9 cellular contexts compared by ENCODE assay signal in genomic region chr9:36091028-36091953, GRCh38. TPM values are rescaled to one million over a fixed set of nuclear protein-coding genes. Genes with fewer than 3 reads are reported as not detected.
DNase-seq lines count a peak whose midpoint lies in the region; ATAC-seq, FAIRE-seq and TF ChIP-seq lines count a peak whose summit lies in the region.
"Had no signal": no experiment of that assay in that cellular context is flagged by ENCODE, and none has a peak within 500 bp of the region (broad histone marks: within the 10 kb centered on the region; RNA-seq: fewer than 3 reads in every experiment).

No MANE protein-coding gene starts in this region.

- H2AFZ ChIP-seq in HepG2 (ENCODE audit: low read length) = no peak overlapping the region

- peak overlapping the region; percentile 53 for H3K4me2 ChIP-seq in HepG2 (ENCODE audit: low read depth, low read length)

- FAIRE-seq in HepG2 (lab: Jason Lieb, UNC) = peak; percentile 48

- H3K4me1 ChIP-seq in HepG2 (ENCODE audit: insufficient read depth, low read length) = peaks cover 33% of the 10 kb centered on the region

- H4K20me1 ChIP-seq in HepG2 (ENCODE audit: insufficient read depth, low read length) = no peaks in the 10 kb centered on the region

- intact Hi-C loops in HepG2 (cut with micrococcal nuclease; ENCODE audit: unreplicated experiment) = no loop called here

- H3K4me3 ChIP-seq in AG04450 (ENCODE audit: low read depth, low read length) (no peak overlapping the region; the same call in 1 of the 2 replicates), astrocyte of the cerebellum (ENCODE audit: low read depth, low read length) (no peak overlapping the region), HepG2 (replicated peaks in 1 of 3; ENCODE audit: insufficient read depth in 1 of 3, low read depth in 2 of 3, low read length in 3 of 3) (no peak overlapping the region; a peak in 2 of 6 replicates), WERI-Rb-1 (ENCODE audit: low read depth, low read length) (no peak overlapping the region)

- in situ Hi-C loops in astrocyte of the cerebellum (cut with HindIII; ENCODE audit: low sequenced_read_pairs) (no loop called here), HepG2 (cut with HindIII; ENCODE audit: extremely low pct_ligation_motif_present, low pct_unique_long_range_greater_than_20kb) (no loop called here)

- 5% methylated on average over 8 of the region's 8 CpGs for WGBS in HepG2 (ENCODE audit: low lambda C conversion rate)

- H3K9me3 ChIP-seq in AG04450 (ENCODE audit: control insufficient read depth, insufficient read depth, low read length) (no peaks in the 10 kb centered on the region), HepG2 (ENCODE audit: low read length) (no peaks in the 10 kb centered on the region), WERI-Rb-1 (ENCODE audit: severe bottlenecking) (no peaks in the 10 kb centered on the region)

- peak; percentile 22; the same call in 1 of the 2 replicates for TF ChIP-seq CTCF in AG04450 (IDR thresholded peaks at IDR 0.05; ENCODE audit: low read depth, low read length)
- TF ChIP-seq CTCF in astrocyte of the cerebellum (IDR thresholded peaks at IDR 0.05; ENCODE audit: low read depth, low read length, missing control alignments) = no peak
- no peak for TF ChIP-seq CTCF in HepG2 (CRISPR knock-in tag; IDR thresholded peaks at IDR 0.05)
- no peak for TF ChIP-seq CTCF in WERI-Rb-1 (IDR thresholded peaks at IDR 0.05; ENCODE audit: low read depth, low read length)

- TSS peak; percentile 60 for BruUV-seq in HepG2 (replicated peaks; lab: Mats Ljungman, UMichigan)

- DNase-seq in AG04450 (ENCODE audit: low read depth, low spot score) = peak; percentile 78
- peak; percentile 76 for DNase-seq in HS-27A (ENCODE audit: low read depth)
- peak; percentile 70 for DNase-seq in astrocyte of the cerebellum (ENCODE audit: low read depth)
- peak; percentile 63 for DNase-seq in HepG2 (ENCODE audit: low spot score)
- no peak for DNase-seq in foreskin melanocyte
- no peak for DNase-seq in WERI-Rb-1
- DNase-seq: SHP77 treated with DMSO at 0.1 percent for 48 hours had no signal

- ATAC-seq in HepG2 = peak; percentile 87
- no peak for ATAC-seq in GM21786 (IDR thresholded peaks at IDR 0.05; ENCODE audit: unreplicated experiment)
- no peak for ATAC-seq in HG02642 (IDR thresholded peaks at IDR 0.05; ENCODE audit: poor library complexity, unreplicated experiment)

- no peak for TF ChIP-seq RAD21 in HepG2 (CRISPR knock-in tag; IDR thresholded peaks at IDR 0.05)

- H3K27me3 ChIP-seq in AG04450 (ENCODE audit: control insufficient read depth, insufficient read depth, low read length) = no peaks in the 10 kb centered on the region
- H3K27me3 ChIP-seq in HepG2 (ENCODE audit: control insufficient read depth in 1 of 2, insufficient read depth in 2 of 2, low read length in 2 of 2) = no peaks in the 10 kb centered on the region
- no peaks in the 10 kb centered on the region for H3K27me3 ChIP-seq in WERI-Rb-1 (ENCODE audit: insufficient read depth, low read depth, severe bottlenecking)

- H3K36me3 ChIP-seq in HepG2 (replicated peaks in 1 of 2; ENCODE audit: control insufficient read depth in 1 of 2, insufficient read depth in 2 of 2, low read length in 2 of 2) = no peaks in the 10 kb centered on the region
- no peaks in the 10 kb centered on the region for H3K36me3 ChIP-seq in WERI-Rb-1

- no peaks in the 10 kb centered on the region for H3K79me2 ChIP-seq in HepG2 (ENCODE audit: insufficient read depth, low read length)

- CTCF ChIA-PET in AG04450 (lab: Charles Lee) = interaction anchor here (1.0 to 1.2 kb wide), 3 partner anchors 12 to 146 kb away, joined by 3 to 7 read pairs (median 6); no protein-coding TSS in a partner anchor
- CTCF ChIA-PET in HepG2 (lab: Yijun Ruan, JAX; ENCODE audit: low intra/inter-chr PET ratio, low total read pairs) = no interaction called here

- no peak for TF ChIP-seq POLR2A in HepG2 (IDR thresholded peaks at IDR 0.05; ENCODE audit: insufficient read depth in 1 of 2, low read depth in 2 of 2, low read length in 2 of 2)

- H3K9ac ChIP-seq in HepG2 (ENCODE audit: insufficient read depth, low read depth, low read length) = no peak overlapping the region

- POLR2A ChIA-PET in AG04450 (lab: Yijun Ruan, JAX) = interaction anchor here (0.5 to 2.5 kb wide), 2 partner anchors 11 to 19 kb away, joined by 6 to 14 read pairs; no protein-coding TSS in a partner anchor
- POLR2A ChIA-PET in HepG2 (lab: Yijun Ruan, JAX) = no interaction called here

- H3K27ac ChIP-seq in AG04450 (ENCODE audit: low read depth, low read length) = peak overlapping the region; percentile 98
- H3K27ac ChIP-seq in HepG2 (ENCODE audit: extremely low read length, insufficient read depth, low read length) = peak overlapping the region; percentile 53
- no peak overlapping the region for H3K27ac ChIP-seq in WERI-Rb-1

- TF ChIP-seq EP300 in HepG2 (IDR thresholded peaks at IDR 0.05; ENCODE audit: low read depth in 2 of 2, low read length in 2 of 2) (no peak), HepG2 (CRISPR knock-in tag; IDR thresholded peaks at IDR 0.05; ENCODE audit: borderline replicate concordance) (no peak)

TF ChIP-seq in HepG2, 621 proteins besides CTCF, POLR2A, EP300 and RAD21 (continues in another document):
- TF ChIP-seq NR0B2 (CRISPR knock-in tag; IDR thresholded peaks at IDR 0.05) = no peak

RNA-seq across cellular contexts. Expression of gene GLIPR2, which starts 45.2 kb away (rescaled TPM):
- 108 and 115 TPM in 2 replicates for polyA plus RNA-seq in AG04450 (2011; rRNA removed)
- 66.4 and 70.8 TPM in 2 replicates for polyA minus RNA-seq in AG04450 (2011; rRNA and poly(A)+ RNA removed)
- 0.27 and 0.42 TPM in 2 replicates for total RNA-seq in HepG2 (2016; rRNA removed; fragmentation: Illumina TruSeq; extraction: Trizol)
- total RNA-seq in HepG2 (2016; cell fraction: cytosol; rRNA removed; fragmentation: Illumina TruSeq; extraction: Trizol; ENCODE audit: low read depth) = not detected in 2 replicates
- 0.50 and 0.52 TPM in 2 replicates for total RNA-seq in HepG2 (2016; cell fraction: insoluble cytoplasmic fraction; rRNA removed; fragmentation: Illumina TruSeq; extraction: Trizol)
- 0.21 and 0.40 TPM in 2 replicates for total RNA-seq in HepG2 (2016; cell fraction: membrane; rRNA removed; fragmentation: Illumina TruSeq; extraction: Trizol)
- total RNA-seq in HepG2 (2016; cell fraction: nucleus; rRNA removed; fragmentation: Illumina TruSeq; extraction: Trizol) = 0.19 TPM in 1 of 2 replicates, not detected in the other
- polyA plus RNA-seq in HepG2 (2011; rRNA removed) = 0.08 and 0.29 TPM in 2 replicates
- 0.07 and 0.22 TPM in 2 replicates for polyA plus RNA-seq in HepG2 (2011; cell fraction: cytosol; rRNA removed)
- 0.07 TPM in 1 of 2 replicates, not detected in the other for polyA plus RNA-seq in HepG2 (2011; cell fraction: nucleus; rRNA removed)
- 0.21 TPM in 1 of 2 replicates, not detected in the other for polyA plus RNA-seq in HepG2 (2012)
- polyA plus RNA-seq in HepG2 (2016; cell fraction: cytosol; fragmentation: Illumina TruSeq; extraction: Trizol; ENCODE audit: low read depth) = 0.07 and 0.14 TPM in 2 replicates
- polyA plus RNA-seq in HepG2 (2016; cell fraction: insoluble cytoplasmic fraction; fragmentation: Illumina TruSeq; extraction: Trizol; ENCODE audit: low read depth) = 0.35 and 0.75 TPM in 2 replicates
- 0.18 and 0.30 TPM in 2 replicates for polyA plus RNA-seq in HepG2 (2016; cell fraction: membrane; fragmentation: Illumina TruSeq; extraction: Trizol; ENCODE audit: low read depth)
- polyA plus RNA-seq in HepG2 (2016; cell fraction: nucleus; fragmentation: Illumina TruSeq; extraction: Trizol; ENCODE audit: insufficient read depth, low read depth) = 0.25 and 0.44 TPM in 2 replicates
- 0.23 TPM in 1 of 2 replicates, not detected in the other for polyA minus RNA-seq in HepG2 (2011; rRNA and poly(A)+ RNA removed; ENCODE audit: low replicate concordance)
- polyA minus RNA-seq in HepG2 (2011; cell fraction: cytosol; rRNA and poly(A)+ RNA removed) = not detected in 2 replicates
- polyA minus RNA-seq in HepG2 (2011; cell fraction: nucleus; rRNA and poly(A)+ RNA removed) = not detected in 2 replicates

RNA-seq across cellular contexts. Expression of gene RECK, which starts 54.6 kb away (rescaled TPM):
- polyA plus RNA-seq in AG04450 (2011; rRNA removed) = 103 and 112 TPM in 2 replicates
- polyA minus RNA-seq in AG04450 (2011; rRNA and poly(A)+ RNA removed) = 62.4 and 62.8 TPM in 2 replicates
- 2.3 and 3.1 TPM in 2 replicates for total RNA-seq in HepG2 (2016; rRNA removed; fragmentation: Illumina TruSeq; extraction: Trizol)
- 2.0 and 3.0 TPM in 2 replicates for total RNA-seq in HepG2 (2016; cell fraction: cytosol; rRNA removed; fragmentation: Illumina TruSeq; extraction: Trizol; ENCODE audit: low read depth)
- 2.5 and 3.3 TPM in 2 replicates for total RNA-seq in HepG2 (2016; cell fraction: insoluble cytoplasmic fraction; rRNA removed; fragmentation: Illumina TruSeq; extraction: Trizol)
- total RNA-seq in HepG2 (2016; cell fraction: membrane; rRNA removed; fragmentation: Illumina TruSeq; extraction: Trizol) = 2.6 and 3.6 TPM in 2 replicates
- 2.1 and 3.0 TPM in 2 replicates for total RNA-seq in HepG2 (2016; cell fraction: nucleus; rRNA removed; fragmentation: Illumina TruSeq; extraction: Trizol)
- 4.8 and 5.1 TPM in 2 replicates for polyA plus RNA-seq in HepG2 (2011; rRNA removed)
- 3.0 and 4.2 TPM in 2 replicates for polyA plus RNA-seq in HepG2 (2011; cell fraction: cytosol; rRNA removed)
- 1.7 and 2.0 TPM in 2 replicates for polyA plus RNA-seq in HepG2 (2011; cell fraction: nucleus; rRNA removed)
- polyA plus RNA-seq in HepG2 (2012) = 4.0 and 5.9 TPM in 2 replicates
- polyA plus RNA-seq in HepG2 (2016; cell fraction: cytosol; fragmentation: Illumina TruSeq; extraction: Trizol; ENCODE audit: low read depth) = 3.6 and 5.0 TPM in 2 replicates
- polyA plus RNA-seq in HepG2 (2016; cell fraction: insoluble cytoplasmic fraction; fragmentation: Illumina TruSeq; extraction: Trizol; ENCODE audit: low read depth) = 3.2 and 3.4 TPM in 2 replicates
- 3.2 and 4.2 TPM in 2 replicates for polyA plus RNA-seq in HepG2 (2016; cell fraction: membrane; fragmentation: Illumina TruSeq; extraction: Trizol; ENCODE audit: low read depth)
- polyA plus RNA-seq in HepG2 (2016; cell fraction: nucleus; fragmentation: Illumina TruSeq; extraction: Trizol; ENCODE audit: insufficient read depth, low read depth) = 5.2 and 6.8 TPM in 2 replicates
- polyA minus RNA-seq in HepG2 (2011; rRNA and poly(A)+ RNA removed; ENCODE audit: low replicate concordance) = 1.0 and 3.0 TPM in 2 replicates
- polyA minus RNA-seq in HepG2 (2011; cell fraction: cytosol; rRNA and poly(A)+ RNA removed) = 2.1 and 2.7 TPM in 2 replicates
- polyA minus RNA-seq in HepG2 (2011; cell fraction: nucleus; rRNA and poly(A)+ RNA removed) = 3.0 and 4.0 TPM in 2 replicates

Comparison
In these comparisons a context has a peak if more than half of its experiments do, and no peak if none do; other contexts are left out.
1. DNase-seq: peak in AG04450 (single experiment), HS-27A (single experiment), astrocyte of the cerebellum (single experiment) and HepG2 (single experiment); none in foreskin melanocyte (single experiment) and WERI-Rb-1 (single experiment).
2. RNA of gene GLIPR2, which starts 45.2 kb away (polyA plus RNA-seq): 108 to 115 TPM in AG04450; 0.07 to 0.75 TPM in HepG2; every median in the first group is over 10 times any median in the second.
3. RNA of gene RECK, which starts 54.6 kb away (polyA plus RNA-seq): 103 to 112 TPM in AG04450; 1.7 to 6.8 TPM in HepG2; every median in the first group is over 10 times any median in the second.